ENCODE assay signal across 2 cellular contexts in the genomic region with DNA sequence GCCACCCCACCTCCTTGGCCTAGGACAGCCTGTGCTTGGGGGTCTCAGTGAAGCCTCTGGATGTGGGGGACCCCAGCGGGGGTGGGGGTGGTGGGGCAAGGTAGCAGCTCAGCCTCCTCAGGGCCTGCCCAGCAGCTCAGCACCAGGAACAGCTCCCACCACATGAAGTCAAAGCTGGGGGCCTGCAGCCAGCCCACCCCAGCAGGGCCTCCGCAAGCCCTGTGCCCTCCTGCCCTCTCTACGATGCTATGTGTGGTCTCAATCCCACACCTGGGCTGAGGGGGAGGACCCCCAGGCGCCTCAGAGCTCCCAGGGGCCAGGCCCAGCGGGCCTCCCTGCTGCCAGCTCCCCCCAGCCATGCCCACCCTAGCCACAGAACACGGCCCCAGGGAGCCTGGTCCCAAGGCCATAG.
TF ChIP-seq lines count a peak whose summit lies in the region.

No MANE protein-coding gene starts in this region.

TF ChIP-seq in HepG2, 621 proteins besides CTCF, POLR2A, EP300 and RAD21:
- peak; percentile 71; the same call in 1 of the 2 replicates for TF ChIP-seq ZC3H13 (CRISPR knock-in tag; IDR thresholded peaks at IDR 0.05)
- 0 out of 2 replicates have a peak, but pooled peaks have one; percentile 24 for TF ChIP-seq RBFOX2 (IDR thresholded peaks at IDR 0.05; ENCODE audit: low read depth, low read length)
- TF ChIP-seq THAP11 (CRISPR knock-in tag; IDR thresholded peaks at IDR 0.05): no peak

TF ChIP-seq in GM12878, 131 proteins besides CTCF, POLR2A, EP300 and RAD21:
- TF ChIP-seq CHD1 (IDR thresholded peaks at IDR 0.05; ENCODE audit: low read depth, low read length) (no peak), EZH2 (IDR thresholded peaks at IDR 0.05; ENCODE audit: borderline replicate concordance, control insufficient read depth, low read depth, low read length) (no peak), EGR1 (IDR thresholded peaks at IDR 0.05; ENCODE audit: borderline replicate concordance in 1 of 2, low read depth in 2 of 2, low read length in 2 of 2) (no peak), ZZZ3 (IDR thresholded peaks at IDR 0.05; ENCODE audit: control insufficient read depth, insufficient read length, low read depth) (no peak), ZNF687 (IDR thresholded peaks at IDR 0.05) (no peak), SIN3A (IDR thresholded peaks at IDR 0.05; ENCODE audit: low read depth, low read length) (no peak), ZNF207 (IDR thresholded peaks at IDR 0.05; ENCODE audit: borderline replicate concordance) (no peak), TARDBP (IDR thresholded peaks at IDR 0.05; ENCODE audit: borderline replicate concordance) (no peak), ESRRA (IDR thresholded peaks at IDR 0.05; ENCODE audit: low read length) (no peak), MTA2 (IDR thresholded peaks at IDR 0.05; ENCODE audit: low read depth) (no peak), BCL11A (IDR thresholded peaks at IDR 0.05; ENCODE audit: low read depth, low read length) (no peak), NBN (IDR thresholded peaks at IDR 0.05) (no peak), PAX8 (IDR thresholded peaks at IDR 0.05) (no peak), MEF2A (IDR thresholded peaks at IDR 0.05; ENCODE audit: insufficient read depth, low read depth, low read length) (no peak), RUNX3 (IDR thresholded peaks at IDR 0.05; ENCODE audit: low read length) (no peak), ZBTB11 (CRISPR knock-in tag; IDR thresholded peaks at IDR 0.05) (no peak), CBX5 (IDR thresholded peaks at IDR 0.05; ENCODE audit: low read depth) (no peak), SMAD1 (IDR thresholded peaks at IDR 0.05; ENCODE audit: low read depth, partially characterized antibody) (no peak), SPI1 (IDR thresholded peaks at IDR 0.05; ENCODE audit: borderline replicate concordance, insufficient read depth, low read depth, low read length) (no peak)
TF ChIP-seq in GM12878: peak in this region for 0.
